Comparison of ENCODE assay signal across 16 cellular contexts in the genomic region with DNA sequence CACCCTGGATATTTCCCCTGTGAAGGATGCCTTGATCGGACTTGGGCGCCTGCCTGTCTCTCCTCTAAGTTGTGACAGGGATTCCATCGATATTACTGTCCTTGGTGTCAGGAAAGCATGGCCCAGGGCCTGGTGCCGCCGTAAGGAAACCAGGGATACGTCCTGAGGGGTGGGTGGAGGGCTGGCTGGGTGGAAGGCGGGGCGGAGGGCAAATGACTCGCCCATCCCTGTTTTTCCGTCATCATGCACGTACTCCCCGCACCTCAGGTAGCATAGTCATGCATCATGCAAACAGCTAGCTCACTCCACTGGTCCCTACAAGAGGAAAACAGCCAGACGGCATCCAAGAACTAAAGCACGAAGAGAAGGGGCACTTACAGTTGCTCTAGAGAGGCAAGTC. TPM values are rescaled to one million over a fixed set of nuclear protein-coding genes. Genes with fewer than 3 reads are reported as not detected.
DNase-seq lines count a peak whose midpoint lies in the region; TF ChIP-seq lines count a peak whose summit lies in the region.
"Had no signal": no experiment of that assay in that cellular context is flagged by ENCODE, and none has a peak within 500 bp of the region (broad histone marks: within the 10 kb centered on the region; RNA-seq: fewer than 3 reads in every experiment).

No MANE protein-coding gene starts in this region.

- peaks cover 18% of the 10 kb centered on the region for H3K36me3 Mint-ChIP-seq in type B pancreatic cell
- H3K36me3 Mint-ChIP-seq: activated naive CD4-positive, alpha-beta T cell treated with anti-CD3 and anti-CD28 coated beads, Interleukin-2, amount 50 U/mL, for 72 hours; IgD-negative memory B cell; stimulated activated memory B cell treated with anti-CD40 and anti-IgM and Interleukin-4, amounts not matched to agents 10 μg/mL and 1 μg/mL and 100 μg/mL, for 72 hours had no signal

- peak overlapping the region; percentile 50 for H2AK5ac ChIP-seq in mesenchymal stem cell (ENCODE audit: low read length, severe bottlenecking)

- H4K91ac ChIP-seq in mesenchymal stem cell (ENCODE audit: low read length), result peak overlapping the region; percentile 21

- no peaks in the 10 kb centered on the region for H3K27me3 ChIP-seq in mesenchymal stem cell (ENCODE audit: control insufficient read depth in 1 of 2, insufficient read depth in 1 of 2, low read length in 2 of 2)
- H3K27me3 ChIP-seq: body of pancreas, neutrophil, right atrium auricular region had no signal

- TF ChIP-seq CTCF in astrocyte of the cerebellum (IDR thresholded peaks at IDR 0.05; ENCODE audit: low read depth, low read length, missing control alignments) (no peak), type B pancreatic cell (conservative IDR thresholded peaks at IDR 0.05) (no peak)

- H3K36me3 ChIP-seq in mesenchymal stem cell (ENCODE audit: control insufficient read depth in 1 of 2, insufficient read depth in 2 of 2, low read depth in 1 of 2, low read length in 2 of 2), result peaks cover 32 to 67% of the 10 kb centered on the region in 2 experiments
- H3K36me3 ChIP-seq: neutrophil had no signal

- peak overlapping the region; percentile 83 for H2BK5ac ChIP-seq in mesenchymal stem cell (ENCODE audit: low read depth, low read length, poor library complexity, severe bottlenecking)

- H2AFZ ChIP-seq in mesenchymal stem cell (ENCODE audit: low read depth, low read length), result no peak overlapping the region

- no peak overlapping the region for H4K8ac ChIP-seq in mesenchymal stem cell (ENCODE audit: low read length)

- no peaks in the 10 kb centered on the region for H3K27me3 Mint-ChIP-seq in type B pancreatic cell

- H3K4ac ChIP-seq in mesenchymal stem cell (ENCODE audit: low read depth in 1 of 2, low read length in 2 of 2), result no peak overlapping the region

- H3K4me1 ChIP-seq in mesenchymal stem cell (ENCODE audit: control insufficient read depth, insufficient read depth, low read depth, low read length), result peaks cover 30% of the 10 kb centered on the region
- H3K4me1 ChIP-seq: body of pancreas had no signal

- H3K27ac Mint-ChIP-seq in type B pancreatic cell, result peak overlapping the region; percentile 42
- H3K27ac Mint-ChIP-seq: activated naive CD4-positive, alpha-beta T cell treated with anti-CD3 and anti-CD28 coated beads, Interleukin-2, amount 50 U/mL, for 72 hours; IgD-negative memory B cell; mesothelial cell of epicardium; stimulated activated memory B cell treated with anti-CD40 and anti-IgM and Interleukin-4, amounts not matched to agents 10 μg/mL and 1 μg/mL and 100 μg/mL, for 72 hours had no signal

- no peak overlapping the region for H3K9ac ChIP-seq in mesenchymal stem cell (ENCODE audit: low read length)

- H2BK12ac ChIP-seq in mesenchymal stem cell (ENCODE audit: low read length in 2 of 2), result no peak overlapping the region

- H3K4me2 ChIP-seq in mesenchymal stem cell (ENCODE audit: low read length, poor library complexity, severe bottlenecking), result no peak overlapping the region

- H3K79me1 ChIP-seq in mesenchymal stem cell (replicated peaks; ENCODE audit: low read length, poor library complexity, severe bottlenecking), result peaks cover 4% of the 10 kb centered on the region

- H2BK15ac ChIP-seq in mesenchymal stem cell (ENCODE audit: low read depth, poor library complexity, severe bottlenecking), result no peak overlapping the region

- DNase-seq in LHCN-M2 (ENCODE audit: low read depth) (peak; percentile 43), astrocyte of the cerebellum (ENCODE audit: low read depth) (peak; percentile 19), mesenchymal stem cell (no peak), type B pancreatic cell (ENCODE audit: extremely low spot score, unreplicated experiment) (no peak), NCI-H510A treated with DMSO at 0.1 percent for 48 hours (lab: John Stamatoyannopoulos, UW) (no peak), SIG-M5 treated with dmso at 0.1 percent for 504 hours (lab: John Stamatoyannopoulos, UW; ENCODE audit: unreplicated experiment) (no peak), COR-L47 (lab: John Stamatoyannopoulos, UW) (no peak)
- DNase-seq: body of pancreas, cortex of kidney, NCI-H82 had no signal

- no peaks in the 10 kb centered on the region for H3K9me3 ChIP-seq in mesenchymal stem cell (ENCODE audit: control insufficient read depth, low read length)
- H3K9me3 ChIP-seq: body of pancreas, neutrophil, right atrium auricular region had no signal

- H3K4me3 ChIP-seq in astrocyte of the cerebellum (ENCODE audit: low read depth, low read length), result no peak overlapping the region
- H3K4me3 ChIP-seq in mesenchymal stem cell (ENCODE audit: insufficient read depth in 1 of 2, low read depth in 1 of 2, low read length in 2 of 2), result no peak overlapping the region
- H3K4me3 ChIP-seq: body of pancreas, right atrium auricular region had no signal

- H3K23ac ChIP-seq in mesenchymal stem cell (ENCODE audit: low read length in 2 of 2), result peak overlapping the region in 1 of 2 experiments; percentile 85

- peak overlapping the region in 1 of 2 experiments; percentile 26 for H3K14ac ChIP-seq in mesenchymal stem cell (ENCODE audit: low read length in 2 of 2)

- H2BK120ac ChIP-seq in mesenchymal stem cell (ENCODE audit: low read depth, low read length), result no peak overlapping the region

- peak overlapping the region; percentile 15 for H3K4me3 Mint-ChIP-seq in type B pancreatic cell
- H3K4me3 Mint-ChIP-seq: IgD-negative memory B cell; mesothelial cell of epicardium; stimulated activated memory B cell treated with anti-CD40 and anti-IgM and Interleukin-4, amounts not matched to agents 10 μg/mL and 1 μg/mL and 100 μg/mL, for 72 hours had no signal

- peaks cover 23% of the 10 kb centered on the region for H3K4me1 Mint-ChIP-seq in type B pancreatic cell (ENCODE audit: unreplicated experiment)
- H3K4me1 Mint-ChIP-seq: IgD-negative memory B cell; stimulated activated memory B cell treated with anti-CD40 and anti-IgM and Interleukin-4, amounts not matched to agents 10 μg/mL and 1 μg/mL and 100 μg/mL, for 72 hours had no signal

- in situ Hi-C loops in astrocyte of the cerebellum (cut with HindIII; ENCODE audit: low sequenced_read_pairs), result no loop called here

- 87% methylated on average over 14 of the region's 14 CpGs for WGBS in mesenchymal stem cell

- no peak overlapping the region for H3K18ac ChIP-seq in mesenchymal stem cell (ENCODE audit: low read depth in 1 of 2, low read length in 2 of 2)

- peak overlapping the region; percentile 96 for H3K27ac ChIP-seq in mesenchymal stem cell (ENCODE audit: low read length, poor library complexity, severe bottlenecking)
- H3K27ac ChIP-seq: body of pancreas, neutrophil, right atrium auricular region had no signal

- H3K9me3 Mint-ChIP-seq in type B pancreatic cell, result no peaks in the 10 kb centered on the region
- H3K9me3 Mint-ChIP-seq: activated naive CD4-positive, alpha-beta T cell treated with anti-CD3 and anti-CD28 coated beads, Interleukin-2, amount 50 U/mL, for 72 hours; IgD-negative memory B cell; mesothelial cell of epicardium; stimulated activated memory B cell treated with anti-CD40 and anti-IgM and Interleukin-4, amounts not matched to agents 10 μg/mL and 1 μg/mL and 100 μg/mL, for 72 hours had no signal

RNA-seq across cellular contexts. Expression of gene PXDN, which starts 57.1 kb away (rescaled TPM):
- total RNA-seq in LHCN-M2 (2014; rRNA removed) (122 and 126 TPM in 2 replicates), type B pancreatic cell (ENCODE audit: low replicate concordance) (58.4 and 150 TPM in 2 replicates)
- 151 TPM for polyA plus RNA-seq in LHCN-M2 (2012)
- polyA plus RNA-seq in mesenchymal stem cell (2013, experiment 1 of 2), result 621 TPM
- polyA plus RNA-seq in mesenchymal stem cell (2013, experiment 2 of 2), result 614 TPM

Comparison
In these comparisons a context has a peak if more than half of its experiments do, and no peak if none do; other contexts are left out.
1. DNase-seq: peak in LHCN-M2 (single experiment) and astrocyte of the cerebellum (single experiment); none in mesenchymal stem cell (single experiment), type B pancreatic cell (single experiment), NCI-H510A treated with DMSO at 0.1 percent for 48 hours (single experiment), SIG-M5 treated with dmso at 0.1 percent for 504 hours (single experiment) and COR-L47 (single experiment).